16 cellular contexts compared by ENCODE assay signal in the genomic region with DNA sequence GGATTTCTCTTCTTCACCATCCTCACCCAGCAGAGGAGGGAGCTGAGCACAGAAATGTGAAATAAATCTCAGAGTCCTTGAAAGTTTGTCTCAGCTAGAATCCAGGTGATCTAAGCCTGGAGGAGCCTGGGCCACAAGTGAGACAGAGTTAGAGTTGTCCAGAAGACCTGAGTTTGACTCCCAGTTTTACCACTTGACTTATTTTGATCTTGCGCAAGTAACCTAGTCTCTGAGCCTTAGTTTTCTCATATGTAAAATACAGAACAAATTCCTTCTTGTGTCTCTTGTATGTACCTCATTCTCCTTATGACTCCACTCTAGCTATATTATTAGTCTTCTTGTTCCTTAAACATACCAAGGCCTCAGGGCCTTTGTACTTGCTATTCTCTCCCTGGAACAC.
"Had no signal": no experiment of that assay in that cellular context is flagged by ENCODE, and none has a peak within 500 bp of the region (broad histone marks: within the 10 kb centered on the region; RNA-seq: fewer than 3 reads in every experiment).

No MANE protein-coding gene starts in this region.

- H3K9me3 Mint-ChIP-seq: activated CD4-positive, alpha-beta memory T cell treated with anti-CD3 and anti-CD28 coated beads, Interleukin-2, amount 10 ng/mL, durations not matched to agents 7 days and 5 days; activated naive CD4-positive, alpha-beta T cell treated with anti-CD3 and anti-CD28 coated beads for 36 hours; stimulated activated effector memory CD8-positive, alpha-beta T cell treated with anti-CD3 and anti-CD28 coated beads, Interleukin-12 subunit alpha, Interleukin-12 subunit beta, amount 100 ng/mL, for 72 hours had no signal

- H3K36me3 ChIP-seq: uterus had no signal

- H3K4me3 Mint-ChIP-seq: activated CD4-positive, alpha-beta memory T cell treated with anti-CD3 and anti-CD28 coated beads, Interleukin-2, amount 10 ng/mL, durations not matched to agents 7 days and 5 days; activated naive CD4-positive, alpha-beta T cell treated with anti-CD3 and anti-CD28 coated beads for 36 hours; stimulated activated effector memory CD8-positive, alpha-beta T cell treated with anti-CD3 and anti-CD28 coated beads, Interleukin-12 subunit alpha, Interleukin-12 subunit beta, amount 100 ng/mL, for 72 hours had no signal

- H2AFZ ChIP-seq: parathyroid adenoma had no signal

- H3K27ac ChIP-seq: gastrocnemius medialis, heart right ventricle, neutrophil, parathyroid adenoma, tibial nerve, uterus had no signal

- DNase-seq: activated CD4-positive, alpha-beta memory T cell treated with anti-CD3 and anti-CD28 coated beads, Interleukin-2, amount 10 ng/mL, durations not matched to agents 7 days and 5 days; activated CD8-positive, alpha-beta memory T cell treated with anti-CD3 and anti-CD28 coated beads, Interleukin-2, amount 50 U/mL, for 4 hours; activated naive CD4-positive, alpha-beta T cell treated with anti-CD3 and anti-CD28 coated beads for 36 hours; amniotic stem cell; erythroblast; gastrocnemius medialis; heart right ventricle; islet precursor cell; stimulated activated CD4-positive, alpha-beta T cell treated with anti-CD3 and anti-CD28 coated beads, Interleukin-12 subunit alpha, Interleukin-12 subunit beta, amount 100 ng/mL, for 4 hours; stimulated activated CD4-positive, alpha-beta T cell treated with anti-CD3 and anti-CD28 coated beads, Interleukin-2, amount 100 ng/mL, for 24 hours; T-helper 1 cell; uterus had no signal

- ATAC-seq: gastrocnemius medialis; heart right ventricle; stimulated activated effector memory CD8-positive, alpha-beta T cell treated with anti-CD3 and anti-CD28 coated beads, Interleukin-12 subunit alpha, Interleukin-12 subunit beta, amount 100 ng/mL, for 72 hours had no signal

- H3K4me3 ChIP-seq: gastrocnemius medialis, heart right ventricle, tibial nerve, uterus had no signal

- H3K27me3 ChIP-seq: gastrocnemius medialis, heart right ventricle, neutrophil, tibial nerve, uterus had no signal

- H3K27me3 Mint-ChIP-seq: activated CD4-positive, alpha-beta memory T cell treated with anti-CD3 and anti-CD28 coated beads, Interleukin-2, amount 10 ng/mL, durations not matched to agents 7 days and 5 days had no signal

- H3K27ac Mint-ChIP-seq: activated CD4-positive, alpha-beta memory T cell treated with anti-CD3 and anti-CD28 coated beads, Interleukin-2, amount 10 ng/mL, durations not matched to agents 7 days and 5 days; activated naive CD4-positive, alpha-beta T cell treated with anti-CD3 and anti-CD28 coated beads for 36 hours; stimulated activated effector memory CD8-positive, alpha-beta T cell treated with anti-CD3 and anti-CD28 coated beads, Interleukin-12 subunit alpha, Interleukin-12 subunit beta, amount 100 ng/mL, for 72 hours had no signal
